Comparison of ENCODE assay signal across 19 cellular contexts in the genomic region with DNA sequence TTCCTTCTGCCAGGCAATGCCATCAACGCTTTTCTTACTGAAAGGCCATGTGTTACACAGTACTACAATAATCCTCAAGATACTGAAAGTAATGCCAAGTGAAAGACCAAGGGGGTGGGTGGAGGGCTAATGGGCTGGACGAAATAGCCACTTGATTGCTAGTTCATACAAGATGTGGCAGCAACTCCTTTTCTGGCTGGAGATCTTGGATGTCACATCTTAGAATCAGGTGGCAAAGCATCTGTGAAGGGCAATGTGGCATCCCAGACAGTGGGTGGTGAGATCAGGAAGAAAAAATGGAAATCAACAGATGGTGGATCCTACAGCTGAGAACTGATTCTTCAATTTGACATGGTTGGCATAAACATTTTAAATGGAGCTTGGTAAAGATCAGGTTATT.
"Had no signal": no experiment of that assay in that cellular context is flagged by ENCODE, and none has a peak within 500 bp of the region (broad histone marks: within the 10 kb centered on the region; RNA-seq: fewer than 3 reads in every experiment).

No MANE protein-coding gene starts in this region.

- H3K36me3 ChIP-seq: breast epithelium, spleen, transverse colon had no signal

- H3K27ac ChIP-seq: breast epithelium, testis, transverse colon had no signal

- H3K9me3 ChIP-seq: breast epithelium, spleen, testis, transverse colon had no signal

- H3K27me3 ChIP-seq: breast epithelium, testis, transverse colon had no signal

- H3K4me3 ChIP-seq: breast epithelium, spleen, testis, transverse colon had no signal

- H3K4me1 ChIP-seq: breast epithelium, spleen, transverse colon had no signal

- DNase-seq: activated CD4-positive, alpha-beta memory T cell treated with anti-CD3 and anti-CD28 coated beads for 36 hours; activated CD4-positive, alpha-beta T cell treated with anti-CD3 and anti-CD28 coated beads for 48 hours; activated T-cell treated with anti-CD3 and anti-CD28 coated beads, Interleukin-2, amount 50 U/mL, for 4 hours; central memory CD4-positive, alpha-beta T cell; endodermal cell; foreskin fibroblast; head of caudate nucleus; hippocampal formation; kidney; left colon; mammary epithelial cell; naive thymus-derived CD8-positive, alpha-beta T cell; right cardiac atrium; spleen; stimulated activated naive CD4-positive, alpha-beta T cell; testis; transverse colon had no signal

- ATAC-seq: activated T-cell treated with anti-CD3 and anti-CD28 coated beads, Interleukin-2, amount 50 U/mL, for 4 hours; esophagus mucosa; left colon; naive thymus-derived CD8-positive, alpha-beta T cell; right cardiac atrium had no signal
